8 cellular contexts compared by ENCODE assay signal in the genomic region with DNA sequence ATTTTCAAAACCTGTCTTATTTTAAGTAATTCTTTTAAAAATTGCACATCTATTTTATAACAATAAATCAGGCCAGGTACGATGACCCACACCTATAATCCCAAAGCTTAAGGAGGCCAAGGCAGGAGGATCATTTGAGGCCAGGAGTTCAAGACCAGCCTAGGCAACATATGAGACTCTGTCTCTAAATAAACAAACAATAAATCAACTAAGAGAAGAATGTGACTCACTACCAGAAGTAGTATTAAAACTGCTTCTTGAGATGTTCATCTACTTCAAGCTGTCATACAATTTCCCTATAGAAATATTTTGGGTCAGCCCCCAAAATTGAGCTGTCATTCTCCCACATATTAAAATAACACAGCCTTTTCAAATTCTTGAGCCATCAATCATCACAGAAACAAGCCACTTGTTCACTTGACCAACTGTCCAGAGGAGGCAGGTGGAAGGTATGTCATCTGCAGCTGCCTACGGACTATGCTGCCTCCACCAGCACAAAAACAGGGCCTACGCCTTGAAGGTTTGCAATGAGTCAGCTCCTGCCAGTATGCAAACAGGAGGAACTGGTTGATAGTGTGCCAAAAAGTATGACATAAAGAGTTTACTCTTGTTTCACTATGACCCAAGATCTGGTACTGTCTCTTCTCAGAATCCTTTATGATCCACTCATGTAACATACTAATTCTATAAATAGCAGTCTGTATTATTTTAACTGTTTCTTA. TPM values are rescaled to one million over a fixed set of nuclear protein-coding genes. Genes with fewer than 3 reads are reported as not detected.
DNase-seq lines count a peak whose midpoint lies in the region; ATAC-seq, FAIRE-seq and TF ChIP-seq lines count a peak whose summit lies in the region.

No MANE protein-coding gene starts in this region.

- no peak overlapping the region for H3K4me2 ChIP-seq in SK-N-SH

- no peaks in the 10 kb centered on the region for H3K79me2 ChIP-seq in SK-N-SH (ENCODE audit: insufficient read depth)

- H3K9me2 ChIP-seq in SK-N-SH: no peaks in the 10 kb centered on the region

- no peaks in the 10 kb centered on the region for H4K20me1 ChIP-seq in SK-N-SH (ENCODE audit: insufficient read depth)

- no peak for TF ChIP-seq RAD21 in SK-N-SH (IDR thresholded peaks at IDR 0.05; ENCODE audit: low read length)

- POLR2A ChIA-PET in SK-N-SH (lab: Yijun Ruan, JAX): no interaction called here

- H3K27me3 ChIP-seq in SK-N-SH (ENCODE audit: insufficient read depth) (no peaks in the 10 kb centered on the region), small intestine (ENCODE audit: control insufficient read depth in 2 of 2, insufficient read depth in 2 of 2, low read length in 2 of 2) (no peaks in the 10 kb centered on the region)

- TF ChIP-seq EP300 in SK-N-SH (IDR thresholded peaks at IDR 0.05; ENCODE audit: borderline replicate concordance in 1 of 2, low read depth in 1 of 2, low read length in 1 of 2): no peak

- H2AFZ ChIP-seq in SK-N-SH (ENCODE audit: low read depth): no peak overlapping the region

- WGBS in SK-N-SH (ENCODE audit: low lambda C conversion rate): 64% methylated on average over 3 of the region's 3 CpGs
- 45 to 60% (median 47%) methylated on average over 3 of the region's 3 CpGs for WGBS in small intestine, 3 donors

- no peak overlapping the region for H3K9ac ChIP-seq in SK-N-SH

- TF ChIP-seq CTCF in SK-N-SH (IDR thresholded peaks at IDR 0.05) (no peak), epithelial cell of esophagus (IDR thresholded peaks at IDR 0.05; ENCODE audit: insufficient read depth, low read depth, low read length, missing control alignments) (peak; percentile 38)

- peaks cover 6% of the 10 kb centered on the region for H3F3A ChIP-seq in SK-N-SH (replicated peaks; ENCODE audit: insufficient read depth)

- no peak overlapping the region for H3K4me3 ChIP-seq in SK-N-SH (ENCODE audit: low read depth in 2 of 2, low read length in 1 of 2)
- H3K4me3 ChIP-seq in epithelial cell of esophagus (ENCODE audit: low read length): no peak overlapping the region
- no peak overlapping the region for H3K4me3 ChIP-seq in small intestine (ENCODE audit: low read depth in 1 of 2, low read length in 2 of 2)

- H3K4me1 ChIP-seq in SK-N-SH (ENCODE audit: control insufficient read depth in 1 of 2, insufficient read depth in 2 of 2, low read depth in 1 of 2, low read length in 1 of 2): peaks cover 2 to 7% of the 10 kb centered on the region in 2 experiments; a peak in 2 of 4 replicates
- H3K4me1 ChIP-seq in small intestine (ENCODE audit: control insufficient read depth in 2 of 2, insufficient read depth in 1 of 2, low read depth in 1 of 2, low read length in 1 of 2): no peaks in the 10 kb centered on the region

- H3K9me3 ChIP-seq in SK-N-SH (no peaks in the 10 kb centered on the region), small intestine (ENCODE audit: control insufficient read depth, low read depth) (no peaks in the 10 kb centered on the region)

- no peak for FAIRE-seq in small intestine (lab: Jason Lieb, UNC)

- CTCF ChIA-PET in SK-N-SH (lab: Yijun Ruan, JAX): interaction anchor here (1.0 to 2.5 kb wide), 5 partner anchors 10 to 336 kb away, joined by 3 to 10 read pairs (median 3); no protein-coding TSS in a partner anchor

- ATAC-seq in GM19372 (IDR thresholded peaks at IDR 0.05; ENCODE audit: low read depth, unreplicated experiment) (peak; percentile 89), HG03354 (IDR thresholded peaks at IDR 0.05; ENCODE audit: poor library complexity, severe bottlenecking, unreplicated experiment) (peak; percentile 98)

- H3K36me3 ChIP-seq in SK-N-SH (replicated peaks in 1 of 2; ENCODE audit: control insufficient read depth in 1 of 2, insufficient read depth in 2 of 2, low read length in 1 of 2) (peaks cover 34 to 53% of the 10 kb centered on the region in 2 experiments), small intestine (ENCODE audit: control insufficient read depth in 2 of 2, insufficient read depth in 2 of 2, low read length in 2 of 2) (peaks cover 14 to 17% of the 10 kb centered on the region in 2 donors)

- DNase-seq in DMS53 (lab: John Stamatoyannopoulos, UW) (peak; percentile 97), SK-N-SH (no peak), epithelial cell of esophagus (ENCODE audit: low read depth) (peak; percentile 97), small intestine (peak; percentile 67), SKM-1 (lab: John Stamatoyannopoulos, UW; ENCODE audit: unreplicated experiment) (no peak), D341Med (ENCODE audit: low spot score) (no peak)

- H3K27ac ChIP-seq in SK-N-SH (ENCODE audit: low read depth in 2 of 2, low read length in 1 of 2): peak overlapping the region in 1 of 2 experiments; percentile 24; a peak in 1 of 4 replicates
- H3K27ac ChIP-seq in small intestine (ENCODE audit: low read depth in 1 of 2, low read length in 1 of 2): no peak overlapping the region

TF ChIP-seq in SK-N-SH, 30 proteins besides CTCF, POLR2A, EP300 and RAD21:
- no peak for TF ChIP-seq SMC3 (IDR thresholded peaks at IDR 0.05; ENCODE audit: low read depth, low read length)
- 0 out of 2 replicates have a peak, but pooled peaks have one; percentile 10 for TF ChIP-seq SIN3A (IDR thresholded peaks at IDR 0.05; ENCODE audit: borderline replicate concordance, low read depth, low read length)
- TF ChIP-seq TAF1 (IDR thresholded peaks at IDR 0.05; ENCODE audit: borderline replicate concordance, low read depth, low read length): no peak
- TF ChIP-seq FOSL2 (IDR thresholded peaks at IDR 0.05; ENCODE audit: borderline replicate concordance, low read depth): peak; percentile 46; the same call in 1 of the 2 replicates
- no peak for TF ChIP-seq RFX5 (IDR thresholded peaks at IDR 0.05; ENCODE audit: low read length)
- TF ChIP-seq, protein P1, sequence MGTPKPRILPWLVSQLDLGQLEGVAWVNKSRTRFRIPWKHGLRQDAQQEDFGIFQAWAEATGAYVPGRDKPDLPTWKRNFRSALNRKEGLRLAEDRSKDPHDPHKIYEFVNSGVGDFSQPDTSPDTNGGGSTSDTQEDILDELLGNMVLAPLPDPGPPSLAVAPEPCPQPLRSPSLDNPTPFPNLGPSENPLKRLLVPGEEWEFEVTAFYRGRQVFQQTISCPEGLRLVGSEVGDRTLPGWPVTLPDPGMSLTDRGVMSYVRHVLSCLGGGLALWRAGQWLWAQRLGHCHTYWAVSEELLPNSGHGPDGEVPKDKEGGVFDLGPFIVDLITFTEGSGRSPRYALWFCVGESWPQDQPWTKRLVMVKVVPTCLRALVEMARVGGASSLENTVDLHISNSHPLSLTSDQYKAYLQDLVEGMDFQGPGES (IDR thresholded peaks at IDR 0.05; ENCODE audit: low read depth, low read length): no peak
- peak; percentile 70 for TF ChIP-seq NFIC (IDR thresholded peaks at IDR 0.05; ENCODE audit: borderline replicate concordance)
- peak; percentile 39 for TF ChIP-seq TCF12 (IDR thresholded peaks at IDR 0.05)
- no peak for TF ChIP-seq FOXJ3 (CRISPR knock-in tag; IDR thresholded peaks at IDR 0.05)
- no peak for TF ChIP-seq GABPA (IDR thresholded peaks at IDR 0.05; ENCODE audit: low read depth)
- 0 out of 2 replicates have a peak, but pooled peaks have one; percentile 14 for TF ChIP-seq POLR2AphosphoS5 (IDR thresholded peaks at IDR 0.05; ENCODE audit: low read depth, low read length)
- TF ChIP-seq JUND (IDR thresholded peaks at IDR 0.05): peak; percentile 54
- TF ChIP-seq YY1 (IDR thresholded peaks at IDR 0.05; ENCODE audit: low read depth): no peak
- 0 out of 2 replicates have a peak, but pooled peaks have one; percentile 53 for TF ChIP-seq MEF2A (IDR thresholded peaks at IDR 0.05; ENCODE audit: borderline replicate concordance, low read depth)

RNA-seq across cellular contexts. Expression of a gene that starts 33.6 kb away (rescaled TPM):
- polyA plus RNA-seq in SK-N-SH (2012; rRNA removed) (18.2 and 22.8 TPM in 2 replicates), small intestine (10 to 100 TPM in 1 of 3 donors, 1 to 10 TPM in 2; 4.6 to 15.2 (median 6.9) TPM)
- polyA plus RNA-seq in SK-N-SH (2012; cell fraction: cytosol; rRNA removed): 19.7 and 20.6 TPM in 2 replicates
- 26.5 and 51.8 TPM in 2 replicates for polyA plus RNA-seq in SK-N-SH (2012; cell fraction: nucleus; rRNA removed)

Comparison
In these comparisons a context has a peak if more than half of its experiments do, and no peak if none do; other contexts are left out.
1. DNase-seq: peak in DMS53 (single experiment), epithelial cell of esophagus (single experiment) and small intestine (single experiment); none in SK-N-SH (single experiment), SKM-1 (single experiment) and D341Med (single experiment).